ENCODE assay signal across 2 cellular contexts in the genomic region with DNA sequence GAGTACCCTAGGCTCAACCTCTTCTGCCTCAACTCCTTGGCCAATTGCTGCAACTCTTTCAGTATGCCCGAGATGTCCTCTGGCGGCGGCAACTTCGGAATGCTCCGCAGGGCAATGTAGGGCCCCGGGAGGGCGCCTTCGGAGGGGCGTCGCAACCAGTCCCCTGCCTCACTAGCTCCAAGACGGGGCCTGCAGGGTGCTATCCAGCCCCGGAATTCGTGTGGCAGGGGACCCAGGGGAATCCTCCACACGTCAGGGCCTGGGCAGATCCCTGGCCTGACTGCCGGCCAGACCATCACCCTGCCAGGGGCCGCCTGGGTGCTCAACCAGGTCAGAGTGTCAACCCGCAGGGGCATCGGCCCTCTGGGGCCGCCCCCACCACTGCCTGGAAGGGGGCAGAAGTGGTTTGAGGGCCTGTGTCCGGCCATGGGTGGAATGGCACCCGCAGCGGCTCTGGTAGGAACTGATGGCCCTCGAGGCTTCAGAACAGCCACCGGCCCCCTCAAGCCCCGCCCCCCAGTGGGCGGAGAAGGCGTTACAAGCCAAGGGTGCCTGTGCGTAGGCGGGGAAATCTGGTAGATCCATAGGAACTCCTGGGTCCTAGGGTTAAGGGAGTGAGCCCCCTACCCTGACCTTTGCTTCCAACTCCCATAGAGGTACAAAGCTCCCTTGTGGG.
TF ChIP-seq lines count a peak whose summit lies in the region.

A gene with protein sequence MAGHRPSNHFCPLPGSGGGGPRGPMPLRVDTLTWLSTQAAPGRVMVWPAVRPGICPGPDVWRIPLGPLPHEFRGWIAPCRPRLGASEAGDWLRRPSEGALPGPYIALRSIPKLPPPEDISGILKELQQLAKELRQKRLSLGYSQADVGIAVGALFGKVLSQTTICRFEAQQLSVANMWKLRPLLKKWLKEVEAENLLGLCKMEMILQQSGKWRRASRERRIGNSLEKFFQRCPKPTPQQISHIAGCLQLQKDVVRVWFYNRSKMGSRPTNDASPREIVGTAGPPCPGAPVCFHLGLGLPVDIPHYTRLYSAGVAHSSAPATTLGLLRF (minus strand): TSS at position 465 of the 676 bp plus-strand sequence. CDS start 37 bp downstream, at position 428.

TF ChIP-seq in A549, 52 proteins besides CTCF, POLR2A, EP300 and RAD21 (continued from another document):
- no peak for TF ChIP-seq POLR2AphosphoS2 (conservative IDR thresholded peaks at IDR 0.05; ENCODE audit: low read length)
- no peak for TF ChIP-seq EHMT2 (IDR thresholded peaks at IDR 0.05; ENCODE audit: low read depth)
- no peak for TF ChIP-seq RNF2 (IDR thresholded peaks at IDR 0.05; ENCODE audit: borderline replicate concordance, low read depth)
- no peak for TF ChIP-seq KDM5A (IDR thresholded peaks at IDR 0.05)

TF ChIP-seq in WTC11, 78 proteins besides CTCF, POLR2A, EP300 and RAD21 (continued from another document):
- TF ChIP-seq ZNF121 (CRISPR knock-in tag; IDR thresholded peaks at IDR 0.05) (no peak), CDX4 (CRISPR knock-in tag; IDR thresholded peaks at IDR 0.05; ENCODE audit: borderline replicate concordance) (no peak), SP1 (CRISPR knock-in tag; conservative IDR thresholded peaks at IDR 0.05) (no peak), ERG (CRISPR knock-in tag; IDR thresholded peaks at IDR 0.05) (no peak), FOXP1 (CRISPR knock-in tag; IDR thresholded peaks at IDR 0.05; ENCODE audit: borderline replicate concordance) (no peak), ZNF138 (CRISPR knock-in tag; conservative IDR thresholded peaks at IDR 0.05) (no peak)
- TF ChIP-seq, protein P1, sequence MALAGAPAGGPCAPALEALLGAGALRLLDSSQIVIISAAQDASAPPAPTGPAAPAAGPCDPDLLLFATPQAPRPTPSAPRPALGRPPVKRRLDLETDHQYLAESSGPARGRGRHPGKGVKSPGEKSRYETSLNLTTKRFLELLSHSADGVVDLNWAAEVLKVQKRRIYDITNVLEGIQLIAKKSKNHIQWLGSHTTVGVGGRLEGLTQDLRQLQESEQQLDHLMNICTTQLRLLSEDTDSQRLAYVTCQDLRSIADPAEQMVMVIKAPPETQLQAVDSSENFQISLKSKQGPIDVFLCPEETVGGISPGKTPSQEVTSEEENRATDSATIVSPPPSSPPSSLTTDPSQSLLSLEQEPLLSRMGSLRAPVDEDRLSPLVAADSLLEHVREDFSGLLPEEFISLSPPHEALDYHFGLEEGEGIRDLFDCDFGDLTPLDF (CRISPR knock-in tag; IDR thresholded peaks at IDR 0.05): no peak
- TF ChIP-seq, protein P2, sequence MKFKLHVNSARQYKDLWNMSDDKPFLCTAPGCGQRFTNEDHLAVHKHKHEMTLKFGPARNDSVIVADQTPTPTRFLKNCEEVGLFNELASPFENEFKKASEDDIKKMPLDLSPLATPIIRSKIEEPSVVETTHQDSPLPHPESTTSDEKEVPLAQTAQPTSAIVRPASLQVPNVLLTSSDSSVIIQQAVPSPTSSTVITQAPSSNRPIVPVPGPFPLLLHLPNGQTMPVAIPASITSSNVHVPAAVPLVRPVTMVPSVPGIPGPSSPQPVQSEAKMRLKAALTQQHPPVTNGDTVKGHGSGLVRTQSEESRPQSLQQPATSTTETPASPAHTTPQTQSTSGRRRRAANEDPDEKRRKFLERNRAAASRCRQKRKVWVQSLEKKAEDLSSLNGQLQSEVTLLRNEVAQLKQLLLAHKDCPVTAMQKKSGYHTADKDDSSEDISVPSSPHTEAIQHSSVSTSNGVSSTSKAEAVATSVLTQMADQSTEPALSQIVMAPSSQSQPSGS (CRISPR knock-in tag; IDR thresholded peaks at IDR 0.05; ENCODE audit: borderline replicate concordance, low read depth): no peak
TF ChIP-seq in WTC11: peak in this region for 0.
